ENCODE assay signal across 30 cellular contexts in genomic region chr6:129009856-129010255, GRCh38.
"Had no signal": no experiment of that assay in that cellular context is flagged by ENCODE, and none has a peak within 500 bp of the region (broad histone marks: within the 10 kb centered on the region; RNA-seq: fewer than 3 reads in every experiment).

No MANE protein-coding gene starts in this region.

- H3K27me3 ChIP-seq: ascending aorta, brain microvascular endothelial cell, gastroesophageal sphincter, uterus had no signal

- ATAC-seq: effector memory CD8-positive, alpha-beta T cell; gastroesophageal sphincter; lower lobe of right lung; natural killer cell treated with Interleukin-12 subunit alpha and Interleukin-12 subunit beta and Interleukin-15 and Interleukin-18, amount 100 ng/mL, for 72 hours; right cardiac atrium; stimulated activated naive CD8-positive, alpha-beta T cell treated with anti-CD3 and anti-CD28 coated beads, Interleukin-15, Interleukin-2, amounts not matched to agents 100 U/mL and 50 U/mL, for 24 hours; T-helper 17 cell had no signal

- H3K9me3 ChIP-seq: ascending aorta, gastroesophageal sphincter, lower lobe of right lung, thoracic aorta, uterus had no signal

- H3K4me3 ChIP-seq: ascending aorta, gastroesophageal sphincter, lower lobe of right lung, skin epidermis, thoracic aorta, uterus had no signal

- DNase-seq: activated CD4-positive, alpha-beta memory T cell treated with anti-CD3 and anti-CD28 coated beads, Interleukin-2, amount 10 ng/mL, durations not matched to agents 7 days and 5 days; activated CD4-positive, alpha-beta T cell treated with anti-CD3 and anti-CD28 coated beads, Interleukin-2, amount 10 ng/mL, durations not matched to agents 24 days and 14 days; activated CD4-positive, CD25-positive, alpha-beta regulatory T cell treated with anti-CD3 and anti-CD28 coated beads, Interleukin-2, amount 50 U/mL, for 72 hours; activated CD8-positive, alpha-beta memory T cell treated with anti-CD3 and anti-CD28 coated beads, Interleukin-2, amount 50 U/mL, for 48 hours; activated gamma-delta T cell; activated naive CD4-positive, alpha-beta T cell treated with anti-CD3 and anti-CD28 coated beads, Interleukin-2, amount 10 ng/mL, durations not matched to agents 7 days and 5 days; activated naive CD8-positive, alpha-beta T cell treated with anti-CD3 and anti-CD28 coated beads, Interleukin-2, amount 10 ng/mL, durations not matched to agents 7 days and 5 days; activated T-cell treated with anti-CD3 and anti-CD28 coated beads, Interleukin-2, amount 50 U/mL, for 24 hours; brain microvascular endothelial cell; caudate nucleus; cortex of kidney; effector memory CD8-positive, alpha-beta T cell; erythroblast; hypothalamus; immature natural killer cell; lower lobe of right lung; mesenchymal stem cell; posterior cingulate gyrus; right cardiac atrium; stimulated activated CD4-positive, alpha-beta T cell treated with anti-CD3 and anti-CD28 coated beads, Interleukin-12 subunit alpha, Interleukin-12 subunit beta, amount 100 ng/mL, for 4 hours; stimulated activated CD4-positive, alpha-beta T cell treated with anti-CD3 and anti-CD28 coated beads, Interleukin-4, amount 100 ng/mL, for 1 hour; stimulated activated naive CD8-positive, alpha-beta T cell treated with anti-CD3 and anti-CD28 coated beads, Interleukin-15, Interleukin-2, amounts not matched to agents 100 U/mL and 50 U/mL, for 24 hours; T-helper 17 cell; T1000; uterus had no signal

- H3K27ac ChIP-seq: ascending aorta, brain microvascular endothelial cell, gastroesophageal sphincter, lower lobe of right lung, skin epidermis, thoracic aorta had no signal

- H3K4me1 ChIP-seq: ascending aorta, lower lobe of right lung, uterus had no signal

- H3K36me3 ChIP-seq: ascending aorta, brain microvascular endothelial cell, gastroesophageal sphincter, lower lobe of right lung, thoracic aorta, uterus had no signal
